ENCODE assay signal across 29 cellular contexts in the genomic region with DNA sequence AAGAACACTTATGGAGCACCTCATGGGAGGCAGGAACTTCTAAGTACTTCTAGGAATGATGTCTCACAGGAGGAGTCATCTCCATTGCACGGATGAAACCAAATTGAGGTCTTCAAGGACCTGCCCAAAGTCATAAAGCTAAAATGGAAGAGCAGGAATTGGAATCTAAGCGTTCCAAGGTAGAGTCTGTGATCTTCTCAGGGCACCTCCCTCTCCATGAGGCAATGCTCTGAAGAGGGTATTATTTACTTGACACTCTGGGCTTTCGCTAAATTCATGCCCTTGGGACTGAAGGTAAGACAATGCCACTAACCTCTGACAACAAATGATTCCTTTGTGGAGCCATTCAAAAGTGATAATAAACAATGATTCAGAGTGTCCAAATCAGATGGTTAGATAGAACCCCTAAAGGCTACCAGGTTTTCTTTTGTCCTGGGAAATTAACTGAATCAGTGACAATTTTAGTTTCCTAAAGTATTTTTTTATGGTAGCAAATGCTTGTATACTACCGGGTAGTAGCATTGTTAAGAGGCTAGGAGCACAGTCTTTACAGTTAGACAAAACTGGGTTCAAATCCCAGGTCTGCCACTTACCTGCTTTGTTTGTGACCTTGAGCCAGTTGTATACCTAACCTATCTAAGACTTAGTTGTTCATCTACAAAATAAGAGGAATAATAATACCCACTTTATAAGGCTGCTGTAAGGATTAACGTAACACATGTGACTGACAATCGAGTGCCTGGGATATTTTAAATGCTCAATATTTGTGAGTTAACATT. TPM values are rescaled to one million over a fixed set of nuclear protein-coding genes. Genes with fewer than 3 reads are reported as not detected.
A peak's percentile ranks its signal among the peaks of the same experiment; 100 is the strongest.
DNase-seq lines count a peak whose midpoint lies in the region; ATAC-seq and TF ChIP-seq lines count a peak whose summit lies in the region.
"Had no signal": no experiment of that assay in that cellular context is flagged by ENCODE, and none has a peak within 500 bp of the region (broad histone marks: within the 10 kb centered on the region; RNA-seq: fewer than 3 reads in every experiment).

No MANE protein-coding gene starts in this region.

- CTCF ChIA-PET in IMR-90 (lab: Yijun Ruan, JAX), result no interaction called here

- H3K4me3 ChIP-seq in IMR-90 (ENCODE audit: insufficient read depth, low read depth, low read length) (no peak overlapping the region), SJSA1 (no peak overlapping the region), fibroblast of mammary gland (ENCODE audit: control insufficient read depth, low read depth, low read length) (no peak overlapping the region), H7 (ENCODE audit: insufficient read depth, low read depth, low read length) (no peak overlapping the region), uterus (no peak overlapping the region)
- H3K4me3 ChIP-seq: K562, tibial nerve had no signal

- no peak for TF ChIP-seq RAD21 in IMR-90 (IDR thresholded peaks at IDR 0.05; ENCODE audit: low read length)

- H3K4me2 ChIP-seq in IMR-90 (ENCODE audit: low read depth, low read length), result no peak overlapping the region

- no peak overlapping the region for H3K56ac ChIP-seq in IMR-90 (ENCODE audit: extremely low read depth, insufficient read depth, low read length)

- no peaks in the 10 kb centered on the region for H3K27me3 ChIP-seq in IMR-90 (ENCODE audit: control insufficient read depth, insufficient read depth, low read length)
- H3K27me3 ChIP-seq in SJSA1 (replicated peaks), result no peaks in the 10 kb centered on the region
- H3K27me3 ChIP-seq in H7 (ENCODE audit: control insufficient read depth, insufficient read depth, low read length), result no peaks in the 10 kb centered on the region
- peaks cover 0 to 3% of the 10 kb centered on the region in 2 donors for H3K27me3 ChIP-seq in uterus

- H3K36me3 ChIP-seq in IMR-90 (ENCODE audit: control insufficient read depth, insufficient read depth, low read length) (peaks cover 17% of the 10 kb centered on the region), SJSA1 (peaks cover 86% of the 10 kb centered on the region), H7 (replicated peaks; ENCODE audit: control insufficient read depth, insufficient read depth, low read length) (no peaks in the 10 kb centered on the region; the same call in 1 of the 2 replicates), uterus (no peaks in the 10 kb centered on the region)
- H3K36me3 ChIP-seq: neutrophil, tibial nerve had no signal

- ATAC-seq in IMR-90 (ENCODE audit: low read depth), result no peak
- no peak for ATAC-seq in GM21360 (IDR thresholded peaks at IDR 0.05; ENCODE audit: unreplicated experiment)
- ATAC-seq: K562, sciatic nerve had no signal

- peaks cover 4% of the 10 kb centered on the region; the same call in 1 of the 2 replicates for H3K9me1 ChIP-seq in IMR-90 (ENCODE audit: insufficient read depth, low read length)

- BruUV-seq in IMR-90 (replicated peaks; lab: Mats Ljungman, UMichigan), result no TSS peak

- H3K4ac ChIP-seq in IMR-90 (ENCODE audit: low read depth, low read length), result no peak overlapping the region; the same call in 1 of the 2 replicates

- no peak overlapping the region for H2BK120ac ChIP-seq in IMR-90 (ENCODE audit: low read depth, low read length)

- no peak overlapping the region for H3K9ac ChIP-seq in IMR-90 (ENCODE audit: low read depth, low read length)

- peaks cover 54% of the 10 kb centered on the region; the same call in 1 of the 2 replicates for H4K20me1 ChIP-seq in IMR-90 (ENCODE audit: insufficient read depth, low read length)

- DNase-seq in IMR-90 (no peak), SJSA1 (ENCODE audit: low read depth in 1 of 2, low spot score in 2 of 2) (peak; percentile 83 to 97), fibroblast of mammary gland (ENCODE audit: low read depth) (peak; percentile 60), H7 (no peak), AG08395 (ENCODE audit: low spot score) (no peak), uterus (no peak)
- DNase-seq: activated CD4-positive, alpha-beta T cell treated with anti-CD3 and anti-CD28 coated beads, Interleukin-2, amount 10 ng/mL, durations not matched to agents 24 days and 14 days; activated CD8-positive, alpha-beta memory T cell treated with anti-CD3 and anti-CD28 coated beads for 24 hours; activated naive CD4-positive, alpha-beta T cell treated with anti-CD3 and anti-CD28 coated beads, Interleukin-2, amount 50 U/mL, for 16 hours; activated T-cell treated with anti-CD3 and anti-CD28 coated beads for 4 hours; COR-L47; DMS53; effector CD4-positive, alpha-beta T cell; midbrain; naive B cell; NCI-H1105; NCI-H2029; NCI-H526; SIG-M5; stimulated activated CD4-positive, alpha-beta T cell treated with anti-CD3 and anti-CD28 coated beads, Interleukin-4, amount 100 ng/mL, for 24 hours; T1000 had no signal

- 100% methylated on average over 1 of the region's 6 CpGs; no CpG with 5 or more reads in 1 of the 2 experiments for WGBS in IMR-90 (ENCODE audit: extremely low coverage in 2 of 2, insufficient read length in 1 of 2), 2 experiments

- in situ Hi-C loops in IMR-90 (cut with MboI; ENCODE audit: low sequenced_read_pairs), result loop anchor here (25.0 kb wide), 1 partner anchor 949 kb away; no protein-coding TSS in a partner anchor

- H3K9me3 ChIP-seq in IMR-90 (ENCODE audit: control insufficient read depth, insufficient read depth, low read length), result no peaks in the 10 kb centered on the region
- H3K9me3 ChIP-seq in SJSA1 (replicated peaks), result no peaks in the 10 kb centered on the region
- no peaks in the 10 kb centered on the region for H3K9me3 ChIP-seq in uterus
- H3K9me3 ChIP-seq: neutrophil, tibial nerve had no signal

- no peak overlapping the region; the same call in 1 of the 2 replicates for H3K18ac ChIP-seq in IMR-90 (ENCODE audit: low read depth, low read length)

- no peak overlapping the region; the same call in 1 of the 2 replicates for H2BK20ac ChIP-seq in IMR-90 (ENCODE audit: low read depth, low read length)

- TF ChIP-seq CTCF in IMR-90 (conservative IDR thresholded peaks at IDR 0.05; ENCODE audit: low read depth, low read length), result no peak
- no peak for TF ChIP-seq CTCF in fibroblast of mammary gland (conservative IDR thresholded peaks at IDR 0.05; ENCODE audit: control insufficient read depth, insufficient read depth, low read depth, low read length)
- no peak for TF ChIP-seq CTCF in uterus (IDR thresholded peaks at IDR 0.05)

- intact Hi-C loops in IMR-90 (cut with micrococcal nuclease), result no loop called here
- intact Hi-C loops in uterus (cut with DNase I; ENCODE audit: low total_unique reads), result no loop called here

- dilution Hi-C loops in IMR-90 (cut with HindIII; ENCODE audit: low sequenced_read_pairs, unreplicated experiment), result no loop called here

- H4K91ac ChIP-seq in IMR-90 (ENCODE audit: insufficient read depth, low read depth, low read length), result no peak overlapping the region

- H3K27ac ChIP-seq in IMR-90 (ENCODE audit: insufficient read depth, low read length) (no peak overlapping the region), SJSA1 (peak overlapping the region; percentile 1), uterus (no peak overlapping the region)
- H3K27ac ChIP-seq: C4-2B, neutrophil, tibial nerve had no signal

- POLR2A ChIA-PET in IMR-90 (lab: Charles Lee; ENCODE audit: unreplicated experiment), result no interaction called here

- H3K79me1 ChIP-seq in IMR-90 (ENCODE audit: low read depth in 1 of 2, low read length in 2 of 2), result peaks cover 10 to 59% of the 10 kb centered on the region in 2 experiments

- H2AFZ ChIP-seq in IMR-90 (replicated peaks; ENCODE audit: low read length, poor library complexity), result no peak overlapping the region

- peak overlapping the region; percentile 35; the same call in 1 of the 2 replicates for H4K5ac ChIP-seq in IMR-90 (ENCODE audit: low read depth, low read length)

- no peak overlapping the region for H3K14ac ChIP-seq in IMR-90 (replicated peaks; ENCODE audit: low read depth, low read length)

- no peak overlapping the region for H2BK15ac ChIP-seq in IMR-90 (ENCODE audit: low read depth, low read length)

- TF ChIP-seq POLR2A in IMR-90 (IDR thresholded peaks at IDR 0.05; ENCODE audit: low read depth, low read length) (peak; percentile 44; the same call in 1 of the 2 replicates), uterus (IDR thresholded peaks at IDR 0.05) (no peak)

- no peak overlapping the region for H2BK5ac ChIP-seq in IMR-90 (ENCODE audit: low read depth, low read length, poor library complexity, severe bottlenecking)

- peak overlapping the region in 1 of 2 experiments; percentile 37; a peak in 2 of 4 replicates for H4K8ac ChIP-seq in IMR-90 (ENCODE audit: low read depth in 2 of 2, low read length in 2 of 2)

- H2AK9ac ChIP-seq in IMR-90 (replicated peaks; ENCODE audit: low read depth, low read length, poor library complexity), result no peak overlapping the region

- H2AK5ac ChIP-seq in IMR-90 (ENCODE audit: low read depth, low read length), result 0 out of 2 replicates have a peak overlapping the region, but pooled peaks have one; percentile 3

- H3K4me1 ChIP-seq in IMR-90 (ENCODE audit: control insufficient read depth, insufficient read depth, low read length), result peaks cover 9% of the 10 kb centered on the region
- peaks cover 72% of the 10 kb centered on the region for H3K4me1 ChIP-seq in SJSA1 (replicated peaks)
- H3K4me1 ChIP-seq in uterus, result no peaks in the 10 kb centered on the region
- H3K4me1 ChIP-seq: tibial nerve had no signal

- H3K23ac ChIP-seq in IMR-90 (ENCODE audit: low read depth, low read length), result peak overlapping the region; percentile 35; the same call in 1 of the 2 replicates

TF ChIP-seq in IMR-90, 13 proteins besides CTCF, POLR2A, EP300 and RAD21 (continues in another document):
- TF ChIP-seq RFX5 (IDR thresholded peaks at IDR 0.05; ENCODE audit: low read depth, low read length) (no peak), MAZ (IDR thresholded peaks at IDR 0.05; ENCODE audit: borderline replicate concordance, low read depth, low read length) (no peak), NFE2L2 (IDR thresholded peaks at IDR 0.05; ENCODE audit: low read depth, low read length) (no peak), CEBPB (IDR thresholded peaks at IDR 0.05; ENCODE audit: low read depth, low read length) (no peak), RCOR1 (IDR thresholded peaks at IDR 0.05; ENCODE audit: insufficient replicate concordance, low read length) (no peak), MXI1 (IDR thresholded peaks at IDR 0.05; ENCODE audit: borderline replicate concordance, low read depth, low read length) (no peak), CHD1 (IDR thresholded peaks at IDR 0.05; ENCODE audit: low read depth, low read length) (no peak)

RNA-seq across cellular contexts. Expression of gene HMGA2, which starts 12.3 kb away (rescaled TPM):
- total RNA-seq in IMR-90 (2012; rRNA removed), result 72.4 and 130 TPM in 2 replicates
- 108 and 119 TPM in 2 replicates for polyA plus RNA-seq in IMR-90 (2012; rRNA removed)
- polyA plus RNA-seq in IMR-90 (2012; cell fraction: cytosol; rRNA removed), result 84.5 and 106 TPM in 2 replicates
- polyA plus RNA-seq in IMR-90 (2012; cell fraction: nucleus; rRNA removed; ENCODE audit: low replicate concordance), result 141 and 145 TPM in 2 replicates
- total RNA-seq in SJSA1 (2014; rRNA removed; shearing (Covaris generic)), result 278 and 326 TPM in 2 replicates
- total RNA-seq in H7 (2014; rRNA removed; shearing (Covaris generic)), result 61.1 and 61.9 TPM in 2 replicates
- total RNA-seq in uterus, result 10 to 100 TPM in 1 of 4 donors, under 1 TPM in 2, not detected in 1; 0.29 to 15.9 (median 0.51) TPM
- total RNA-seq: activated T-helper 2 cell treated with anti-CD3 and anti-CD28 coated beads, Interferon-gamma antibody, Interleukin-2, Interleukin-4, amounts not matched to agents 10 μg/mL and 5 μg/mL and 100 μg/mL, durations not matched to agents 14 hours and 24 hours and 36 hours had no signal
- polyA plus RNA-seq: liver had no signal

Comparison
In these comparisons a context has a peak if more than half of its experiments do, and no peak if none do; other contexts are left out.
1. DNase-seq: peak in SJSA1 (2 of 2) and fibroblast of mammary gland (single experiment); none in IMR-90 (single experiment), H7 (single experiment), AG08395 (single experiment) and uterus (0 of 2).